1 cellular context compared by ENCODE assay signal in genomic region chr10:14009315-14010082, GRCh38.
TF ChIP-seq lines count a peak whose summit lies in the region.

No MANE protein-coding gene starts in this region.

TF ChIP-seq in GM12878, 131 proteins besides CTCF, POLR2A, EP300 and RAD21 (continued from another document):
- TF ChIP-seq CUX1 (IDR thresholded peaks at IDR 0.05; ENCODE audit: insufficient replicate concordance, low read depth, low read length) = peak; percentile 76
- TF ChIP-seq NR2F1 (conservative IDR thresholded peaks at IDR 0.05) = no peak
- TF ChIP-seq ZNF384 (IDR thresholded peaks at IDR 0.05; ENCODE audit: borderline replicate concordance, low read depth, low read length) = no peak
